2 cellular contexts compared by ENCODE assay signal in genomic region chr14:99725774-99726537, GRCh38.
TF ChIP-seq lines count a peak whose summit lies in the region.

No MANE protein-coding gene starts in this region.

TF ChIP-seq in GM23338, 12 proteins besides CTCF, POLR2A, EP300 and RAD21:
- TF ChIP-seq STAT1 (IDR thresholded peaks at IDR 0.05; ENCODE audit: unreplicated experiment) = no peak
- no peak for TF ChIP-seq JUNB (IDR thresholded peaks at IDR 0.05; ENCODE audit: unreplicated experiment)
- no peak for TF ChIP-seq ETS1 (IDR thresholded peaks at IDR 0.05)
- no peak for TF ChIP-seq REST (IDR thresholded peaks at IDR 0.05; ENCODE audit: unreplicated experiment)
- TF ChIP-seq NANOG (IDR thresholded peaks at IDR 0.05; ENCODE audit: borderline replicate concordance) = no peak

TF ChIP-seq in K562, 482 proteins besides CTCF, POLR2A, EP300 and RAD21:
- peak; percentile 28 for TF ChIP-seq CHD4 (IDR thresholded peaks at IDR 0.05; ENCODE audit: insufficient read depth, insufficient replicate concordance, low read depth, low read length, poor library complexity, severe bottlenecking)
- peak; percentile 55; the same call in 1 of the 2 replicates for TF ChIP-seq ADNP (tag; IDR thresholded peaks at IDR 0.05)
- peak; percentile 50 for TF ChIP-seq RBM25 (IDR thresholded peaks at IDR 0.05; ENCODE audit: low read depth, low read length, severe bottlenecking)
- TF ChIP-seq NRF1 (conservative IDR thresholded peaks at IDR 0.05 in 1 of 2, IDR thresholded peaks at IDR 0.05 in 1 of 2) = no peak
- peak; percentile 65; the same call in 1 of the 2 replicates for TF ChIP-seq BCOR (IDR thresholded peaks at IDR 0.05)
- TF ChIP-seq ZNF668 (CRISPR knock-in tag; IDR thresholded peaks at IDR 0.05) = no peak
- no peak for TF ChIP-seq USF1 (CRISPR knock-in tag; IDR thresholded peaks at IDR 0.05)
- TF ChIP-seq MXI1 (IDR thresholded peaks at IDR 0.05; ENCODE audit: low read depth, low read length) = no peak
TF ChIP-seq in K562: peak in this region for 4.
